In genomic region chr10:35379226-35380137, GRCh38 we compare ENCODE assay signal across 1 cellular context.
TF ChIP-seq lines count a peak whose summit lies in the region.

No MANE protein-coding gene starts in this region.

TF ChIP-seq in K562, 482 proteins besides CTCF, POLR2A, EP300 and RAD21 (continued from another document and continues in another):
- no peak for TF ChIP-seq ZHX1 (conservative IDR thresholded peaks at IDR 0.05; ENCODE audit: low read length)
- TF ChIP-seq GATAD2B (IDR thresholded peaks at IDR 0.05; ENCODE audit: borderline replicate concordance): peak; percentile 37; the same call in 1 of the 2 replicates
- 0 out of 2 replicates have a peak, but pooled peaks have one; percentile 14 for TF ChIP-seq HES1 (IDR thresholded peaks at IDR 0.05; ENCODE audit: low read depth)
- peak; percentile 84 for TF ChIP-seq SMAD4 (CRISPR knock-in tag; conservative IDR thresholded peaks at IDR 0.05)
- peak; percentile 79 for TF ChIP-seq LEF1 (IDR thresholded peaks at IDR 0.05)
- TF ChIP-seq, protein P1, sequence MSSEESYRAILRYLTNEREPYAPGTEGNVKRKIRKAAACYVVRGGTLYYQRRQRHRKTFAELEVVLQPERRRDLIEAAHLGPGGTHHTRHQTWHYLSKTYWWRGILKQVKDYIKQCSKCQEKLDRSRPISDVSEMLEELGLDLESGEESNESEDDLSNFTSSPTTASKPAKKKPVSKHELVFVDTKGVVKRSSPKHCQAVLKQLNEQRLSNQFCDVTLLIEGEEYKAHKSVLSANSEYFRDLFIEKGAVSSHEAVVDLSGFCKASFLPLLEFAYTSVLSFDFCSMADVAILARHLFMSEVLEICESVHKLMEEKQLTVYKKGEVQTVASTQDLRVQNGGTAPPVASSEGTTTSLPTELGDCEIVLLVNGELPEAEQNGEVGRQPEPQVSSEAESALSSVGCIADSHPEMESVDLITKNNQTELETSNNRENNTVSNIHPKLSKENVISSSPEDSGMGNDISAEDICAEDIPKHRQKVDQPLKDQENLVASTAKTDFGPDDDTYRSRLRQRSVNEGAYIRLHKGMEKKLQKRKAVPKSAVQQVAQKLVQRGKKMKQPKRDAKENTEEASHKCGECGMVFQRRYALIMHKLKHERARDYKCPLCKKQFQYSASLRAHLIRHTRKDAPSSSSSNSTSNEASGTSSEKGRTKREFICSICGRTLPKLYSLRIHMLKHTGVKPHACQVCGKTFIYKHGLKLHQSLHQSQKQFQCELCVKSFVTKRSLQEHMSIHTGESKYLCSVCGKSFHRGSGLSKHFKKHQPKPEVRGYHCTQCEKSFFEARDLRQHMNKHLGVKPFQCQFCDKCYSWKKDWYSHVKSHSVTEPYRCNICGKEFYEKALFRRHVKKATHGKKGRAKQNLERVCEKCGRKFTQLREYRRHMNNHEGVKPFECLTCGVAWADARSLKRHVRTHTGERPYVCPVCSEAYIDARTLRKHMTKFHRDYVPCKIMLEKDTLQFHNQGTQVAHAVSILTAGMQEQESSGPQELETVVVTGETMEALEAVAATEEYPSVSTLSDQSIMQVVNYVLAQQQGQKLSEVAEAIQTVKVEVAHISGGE (CRISPR knock-in tag; IDR thresholded peaks at IDR 0.05): no peak
- TF ChIP-seq TAF9B (IDR thresholded peaks at IDR 0.05; ENCODE audit: partially characterized antibody): peak; percentile 64
- no peak for TF ChIP-seq COPS2 (conservative IDR thresholded peaks at IDR 0.05)
- TF ChIP-seq ETV1 (tag; conservative IDR thresholded peaks at IDR 0.05; ENCODE audit: low read depth): peak; percentile 63
- TF ChIP-seq, protein P2, sequence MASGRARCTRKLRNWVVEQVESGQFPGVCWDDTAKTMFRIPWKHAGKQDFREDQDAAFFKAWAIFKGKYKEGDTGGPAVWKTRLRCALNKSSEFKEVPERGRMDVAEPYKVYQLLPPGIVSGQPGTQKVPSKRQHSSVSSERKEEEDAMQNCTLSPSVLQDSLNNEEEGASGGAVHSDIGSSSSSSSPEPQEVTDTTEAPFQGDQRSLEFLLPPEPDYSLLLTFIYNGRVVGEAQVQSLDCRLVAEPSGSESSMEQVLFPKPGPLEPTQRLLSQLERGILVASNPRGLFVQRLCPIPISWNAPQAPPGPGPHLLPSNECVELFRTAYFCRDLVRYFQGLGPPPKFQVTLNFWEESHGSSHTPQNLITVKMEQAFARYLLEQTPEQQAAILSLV (tag; IDR thresholded peaks at IDR 0.05): no peak
- TF ChIP-seq ILK (tag; IDR thresholded peaks at IDR 0.05; ENCODE audit: borderline replicate concordance, low read depth): no peak
- TF ChIP-seq VEZF1 (CRISPR knock-in tag; IDR thresholded peaks at IDR 0.05): peak; percentile 97
- no peak for TF ChIP-seq NFYB (IDR thresholded peaks at IDR 0.05; ENCODE audit: extremely low read depth, insufficient read length)
- TF ChIP-seq PTTG1 (tag; IDR thresholded peaks at IDR 0.05; ENCODE audit: low read depth): no peak
- peak; percentile 55; the same call in 1 of the 2 replicates for TF ChIP-seq MTA1 (IDR thresholded peaks at IDR 0.05; ENCODE audit: borderline replicate concordance)
- TF ChIP-seq, protein P3, sequence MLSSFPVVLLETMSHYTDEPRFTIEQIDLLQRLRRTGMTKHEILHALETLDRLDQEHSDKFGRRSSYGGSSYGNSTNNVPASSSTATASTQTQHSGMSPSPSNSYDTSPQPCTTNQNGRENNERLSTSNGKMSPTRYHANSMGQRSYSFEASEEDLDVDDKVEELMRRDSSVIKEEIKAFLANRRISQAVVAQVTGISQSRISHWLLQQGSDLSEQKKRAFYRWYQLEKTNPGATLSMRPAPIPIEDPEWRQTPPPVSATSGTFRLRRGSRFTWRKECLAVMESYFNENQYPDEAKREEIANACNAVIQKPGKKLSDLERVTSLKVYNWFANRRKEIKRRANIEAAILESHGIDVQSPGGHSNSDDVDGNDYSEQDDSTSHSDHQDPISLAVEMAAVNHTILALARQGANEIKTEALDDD (IDR thresholded peaks at IDR 0.05): peak; percentile 57; the same call in 1 of the 2 replicates
- peak; percentile 63; the same call in 1 of the 2 replicates for TF ChIP-seq ZNF197 (CRISPR knock-in tag; IDR thresholded peaks at IDR 0.05; ENCODE audit: low read depth)
- TF ChIP-seq HOMEZ (CRISPR knock-in tag; IDR thresholded peaks at IDR 0.05): no peak
- TF ChIP-seq TCF3 (CRISPR knock-in tag; IDR thresholded peaks at IDR 0.05): peak; percentile 87
- TF ChIP-seq FOXJ3 (CRISPR knock-in tag; IDR thresholded peaks at IDR 0.05): no peak
- TF ChIP-seq ZNF445 (CRISPR knock-in tag; IDR thresholded peaks at IDR 0.05; ENCODE audit: low read depth): no peak
- no peak for TF ChIP-seq ZBTB34 (CRISPR knock-in tag; IDR thresholded peaks at IDR 0.05)
- 0 out of 2 replicates have a peak, but pooled peaks have one; percentile 12 for TF ChIP-seq GATAD2A (IDR thresholded peaks at IDR 0.05)
- TF ChIP-seq, protein P4, sequence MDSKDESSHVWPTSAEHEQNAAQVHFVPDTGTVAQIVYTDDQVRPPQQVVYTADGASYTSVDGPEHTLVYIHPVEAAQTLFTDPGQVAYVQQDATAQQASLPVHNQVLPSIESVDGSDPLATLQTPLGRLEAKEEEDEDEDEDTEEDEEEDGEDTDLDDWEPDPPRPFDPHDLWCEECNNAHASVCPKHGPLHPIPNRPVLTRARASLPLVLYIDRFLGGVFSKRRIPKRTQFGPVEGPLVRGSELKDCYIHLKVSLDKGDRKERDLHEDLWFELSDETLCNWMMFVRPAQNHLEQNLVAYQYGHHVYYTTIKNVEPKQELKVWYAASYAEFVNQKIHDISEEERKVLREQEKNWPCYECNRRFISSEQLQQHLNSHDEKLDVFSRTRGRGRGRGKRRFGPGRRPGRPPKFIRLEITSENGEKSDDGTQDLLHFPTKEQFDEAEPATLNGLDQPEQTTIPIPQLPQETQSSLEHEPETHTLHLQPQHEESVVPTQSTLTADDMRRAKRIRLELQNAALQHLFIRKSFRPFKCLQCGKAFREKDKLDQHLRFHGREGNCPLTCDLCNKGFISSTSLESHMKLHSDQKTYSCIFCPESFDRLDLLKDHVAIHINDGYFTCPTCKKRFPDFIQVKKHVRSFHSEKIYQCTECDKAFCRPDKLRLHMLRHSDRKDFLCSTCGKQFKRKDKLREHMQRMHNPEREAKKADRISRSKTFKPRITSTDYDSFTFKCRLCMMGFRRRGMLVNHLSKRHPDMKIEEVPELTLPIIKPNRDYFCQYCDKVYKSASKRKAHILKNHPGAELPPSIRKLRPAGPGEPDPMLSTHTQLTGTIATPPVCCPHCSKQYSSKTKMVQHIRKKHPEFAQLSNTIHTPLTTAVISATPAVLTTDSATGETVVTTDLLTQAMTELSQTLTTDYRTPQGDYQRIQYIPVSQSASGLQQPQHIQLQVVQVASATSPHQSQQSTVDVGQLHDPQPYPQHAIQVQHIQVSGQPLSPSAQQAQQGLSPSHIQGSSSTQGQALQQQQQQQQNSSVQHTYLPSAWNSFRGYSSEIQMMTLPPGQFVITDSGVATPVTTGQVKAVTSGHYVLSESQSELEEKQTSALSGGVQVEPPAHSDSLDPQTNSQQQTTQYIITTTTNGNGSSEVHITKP (IDR thresholded peaks at IDR 0.05; ENCODE audit: partially characterized antibody): peak; percentile 94
- TF ChIP-seq FOSL1 (tag; conservative IDR thresholded peaks at IDR 0.05): peak; percentile 32; the same call in 1 of the 2 replicates
- peak; percentile 81 for TF ChIP-seq MEIS2 (IDR thresholded peaks at IDR 0.05; ENCODE audit: partially characterized antibody)
- peak; percentile 71 for TF ChIP-seq NFIC (IDR thresholded peaks at IDR 0.05)
- peak in 1 of 2 experiments; percentile 49; a peak in 1 of 4 replicates for TF ChIP-seq ETV6 (IDR thresholded peaks at IDR 0.05; ENCODE audit: borderline replicate concordance in 1 of 2, low read depth in 2 of 2, low read length in 1 of 2)
- TF ChIP-seq ETV6 (CRISPR knock-in tag; IDR thresholded peaks at IDR 0.05; ENCODE audit: borderline replicate concordance): no peak
- TF ChIP-seq FOXP1 (CRISPR knock-in tag; IDR thresholded peaks at IDR 0.05): no peak
- TF ChIP-seq ARNT (IDR thresholded peaks at IDR 0.05): 0 out of 4 replicates have a peak, but pooled peaks of 1 of the 2 experiments have one; percentile 60
- peak; percentile 88 for TF ChIP-seq CBFA2T2 (conservative IDR thresholded peaks at IDR 0.05)
- TF ChIP-seq CXXC5 (CRISPR knock-in tag; IDR thresholded peaks at IDR 0.05): peak; percentile 17; the same call in 1 of the 2 replicates
- no peak for TF ChIP-seq FOXJ2 (tag; IDR thresholded peaks at IDR 0.05)
- 0 out of 2 replicates have a peak, but pooled peaks have one; percentile 35 for TF ChIP-seq BCOR (IDR thresholded peaks at IDR 0.05)
- TF ChIP-seq PYGO2 (tag; IDR thresholded peaks at IDR 0.05): no peak
- no peak for TF ChIP-seq PBX2 (CRISPR knock-in tag; IDR thresholded peaks at IDR 0.05; ENCODE audit: low read depth)
- TF ChIP-seq PBX2 (tag; conservative IDR thresholded peaks at IDR 0.05; ENCODE audit: low read depth): peak; percentile 46
